In genomic region chr2:54558188-54558975, GRCh38 we compare ENCODE assay signal across 8 cellular contexts.
DNase-seq lines count a peak whose midpoint lies in the region; ATAC-seq, FAIRE-seq and TF ChIP-seq lines count a peak whose summit lies in the region.

No MANE protein-coding gene starts in this region.

- TF ChIP-seq CTCF in chondrocyte (IDR thresholded peaks at IDR 0.05) (peak; percentile 9), HepG2 (CRISPR knock-in tag; IDR thresholded peaks at IDR 0.05) (peak; percentile 21; the same call in 1 of the 2 replicates)

- peak overlapping the region; percentile 86 to 99 (median 91) for H3K4me3 ChIP-seq in HepG2 (replicated peaks in 1 of 3; ENCODE audit: insufficient read depth in 1 of 3, low read depth in 2 of 3, low read length in 3 of 3)

- WGBS in HepG2 (ENCODE audit: low lambda C conversion rate) = 2% methylated on average over 33 of the region's 58 CpGs

- H3K27me3 Mint-ChIP-seq in chondrocyte (ENCODE audit: low read depth) = no peaks in the 10 kb centered on the region

- FAIRE-seq in HepG2 (lab: Jason Lieb, UNC) = no peak

- H3K27me3 ChIP-seq in HepG2 (ENCODE audit: control insufficient read depth in 1 of 2, insufficient read depth in 2 of 2, low read length in 2 of 2) = no peaks in the 10 kb centered on the region; a peak in 1 of 5 replicates

- peak overlapping the region; percentile 93 for H3K27ac ChIP-seq in HepG2 (ENCODE audit: extremely low read length, insufficient read depth, low read length)

- DNase-seq in NCI-H2107 (lab: John Stamatoyannopoulos, UW) (peak; percentile 68), chondrocyte (ENCODE audit: low spot score) (no peak), HepG2 (ENCODE audit: low spot score) (peak; percentile 78), MV-4-11 (lab: John Stamatoyannopoulos, UW) (no peak)
- peak in 3 of 4 experiments; percentile 29 to 43 (median 32) for DNase-seq in activated CD4-positive, CD25-positive, alpha-beta regulatory T cell (lab: John Stamatoyannopoulos, UW)
- peak in 2 of 3 experiments; percentile 34 to 65 for DNase-seq in stimulated activated CD4-positive, alpha-beta T cell treated with anti-CD3 and anti-CD28 coated beads, TNF-alpha, amount 100 ng/mL, for 24 hours (ENCODE audit: low read depth in 3 of 3)

- H3K4me1 ChIP-seq in HepG2 (ENCODE audit: insufficient read depth, low read length) = peaks cover 67% of the 10 kb centered on the region

- H4K20me1 ChIP-seq in HepG2 (ENCODE audit: insufficient read depth, low read length) = peaks cover 30% of the 10 kb centered on the region

- TSS peak; percentile 59 for BruUV-seq in HepG2 (replicated peaks; lab: Mats Ljungman, UMichigan)

- no peaks in the 10 kb centered on the region for H3K36me3 Mint-ChIP-seq in chondrocyte (ENCODE audit: low read depth)

- no peaks in the 10 kb centered on the region for H3K9me3 ChIP-seq in HepG2 (ENCODE audit: low read length)

- ATAC-seq in GM18519 (IDR thresholded peaks at IDR 0.05; ENCODE audit: low FRiP score, unreplicated experiment) = peak; percentile 33
- ATAC-seq in HG02938 (IDR thresholded peaks at IDR 0.05; ENCODE audit: unreplicated experiment) = peak; percentile 34
- ATAC-seq in HepG2 = peak; percentile 72

- H3K9ac ChIP-seq in HepG2 (ENCODE audit: insufficient read depth, low read depth, low read length) = peak overlapping the region; percentile 98

- peak overlapping the region; percentile 91 for H3K4me2 ChIP-seq in HepG2 (ENCODE audit: low read depth, low read length)

- peaks cover 95% of the 10 kb centered on the region for H3K79me2 ChIP-seq in HepG2 (ENCODE audit: insufficient read depth, low read length)

- no peak for TF ChIP-seq RAD21 in HepG2 (CRISPR knock-in tag; IDR thresholded peaks at IDR 0.05)

- POLR2A ChIA-PET in HepG2 (lab: Yijun Ruan, JAX) = interaction anchor here (0.7 to 7.5 kb wide), 23 partner anchors 8 to 451 kb away, joined by 3 to 108 read pairs (median 4); no protein-coding TSS in a partner anchor

- H3K36me3 ChIP-seq in HepG2 (replicated peaks in 1 of 2; ENCODE audit: control insufficient read depth in 1 of 2, insufficient read depth in 2 of 2, low read length in 2 of 2) = peaks cover 0 to 9% of the 10 kb centered on the region in 2 experiments; a peak in 3 of 5 replicates

- intact Hi-C loops in HepG2 (cut with micrococcal nuclease; ENCODE audit: unreplicated experiment) = loop anchor here (1.0 to 5.0 kb wide), 4 partner anchors 14 to 74 kb away; no protein-coding TSS in a partner anchor

- peak; percentile 17 to 76; a peak in 3 of 4 replicates for TF ChIP-seq POLR2A in HepG2 (IDR thresholded peaks at IDR 0.05; ENCODE audit: insufficient read depth in 1 of 2, low read depth in 2 of 2, low read length in 2 of 2)

- H3K4me1 Mint-ChIP-seq in chondrocyte (ENCODE audit: low read depth) = peaks cover 74% of the 10 kb centered on the region

- H3K9me3 Mint-ChIP-seq in chondrocyte (ENCODE audit: low read depth) = no peaks in the 10 kb centered on the region

- peak overlapping the region; percentile 85 for H3K4me3 Mint-ChIP-seq in chondrocyte (ENCODE audit: unreplicated experiment)

- in situ Hi-C loops in HepG2 (cut with HindIII; ENCODE audit: extremely low pct_ligation_motif_present, low pct_unique_long_range_greater_than_20kb) = no loop called here

- no peak for TF ChIP-seq EP300 in HepG2 (IDR thresholded peaks at IDR 0.05; ENCODE audit: low read depth in 2 of 2, low read length in 2 of 2)
- TF ChIP-seq EP300 in HepG2 (CRISPR knock-in tag; IDR thresholded peaks at IDR 0.05; ENCODE audit: borderline replicate concordance) = no peak; the same call in 1 of the 2 replicates

- peak overlapping the region; percentile 98 for H3K27ac Mint-ChIP-seq in chondrocyte (ENCODE audit: unreplicated experiment)

- CTCF ChIA-PET in HepG2 (lab: Yijun Ruan, JAX; ENCODE audit: low intra/inter-chr PET ratio, low total read pairs) = interaction anchor here (1.5 kb wide), 1 partner anchor 36 kb away, joined by 7 read pairs; no protein-coding TSS in a partner anchor

- no peak overlapping the region for H2AFZ ChIP-seq in HepG2 (ENCODE audit: low read length)

TF ChIP-seq in HepG2, 621 proteins besides CTCF, POLR2A, EP300 and RAD21 (continues in another document):
- TF ChIP-seq FOSL2 (CRISPR knock-in tag; IDR thresholded peaks at IDR 0.05) = peak; percentile 31; the same call in 1 of the 2 replicates
- peak; percentile 16 for TF ChIP-seq KLF6 (CRISPR knock-in tag; IDR thresholded peaks at IDR 0.05)
- no peak; the same call in 1 of the 2 replicates for TF ChIP-seq HBP1 (CRISPR knock-in tag; IDR thresholded peaks at IDR 0.05; ENCODE audit: low read depth)
- TF ChIP-seq CHD2 (IDR thresholded peaks at IDR 0.05; ENCODE audit: low read depth, low read length) = no peak
- TF ChIP-seq ZNF597 (CRISPR knock-in tag; IDR thresholded peaks at IDR 0.05) = no peak
- TF ChIP-seq ZNF513 (CRISPR knock-in tag; conservative IDR thresholded peaks at IDR 0.05) = no peak
- 0 out of 2 replicates have a peak, but pooled peaks have one; percentile 46 for TF ChIP-seq ZNF224 (CRISPR knock-in tag; IDR thresholded peaks at IDR 0.05)
- TF ChIP-seq NCOA1 (CRISPR knock-in tag; IDR thresholded peaks at IDR 0.05) = no peak
- no peak for TF ChIP-seq SRSF4 (IDR thresholded peaks at IDR 0.05; ENCODE audit: low read depth, low read length, poor library complexity, severe bottlenecking)
- no peak for TF ChIP-seq SRSF9 (IDR thresholded peaks at IDR 0.05; ENCODE audit: borderline replicate concordance, insufficient read depth, low read depth, low read length, poor library complexity, severe bottlenecking)
- 0 out of 2 replicates have a peak, but pooled peaks have one; percentile 35 for TF ChIP-seq MED13 (CRISPR knock-in tag; IDR thresholded peaks at IDR 0.05)
- 0 out of 2 replicates have a peak, but pooled peaks have one; percentile 16 for TF ChIP-seq PHF20 (CRISPR knock-in tag; IDR thresholded peaks at IDR 0.05)
- peak; percentile 68 for TF ChIP-seq FOXC1 (CRISPR knock-in tag; IDR thresholded peaks at IDR 0.05; ENCODE audit: borderline replicate concordance)
- no peak; the same call in none of the 2 replicates for TF ChIP-seq MAX (IDR thresholded peaks at IDR 0.05)
- TF ChIP-seq TBX2 (CRISPR knock-in tag; IDR thresholded peaks at IDR 0.05; ENCODE audit: borderline replicate concordance) = 0 out of 2 replicates have a peak, but pooled peaks have one; percentile 14
- TF ChIP-seq ZNF510 (CRISPR knock-in tag; IDR thresholded peaks at IDR 0.05; ENCODE audit: low read depth) = no peak
- peak; percentile 45 for TF ChIP-seq RXRA (CRISPR knock-in tag; IDR thresholded peaks at IDR 0.05)
- TF ChIP-seq ZNF768 (CRISPR knock-in tag; IDR thresholded peaks at IDR 0.05) = no peak
- TF ChIP-seq EHMT2 (IDR thresholded peaks at IDR 0.05; ENCODE audit: borderline replicate concordance, low read depth, low read length) = no peak
- peak; percentile 9; the same call in 1 of the 2 replicates for TF ChIP-seq ZFX (CRISPR knock-in tag; IDR thresholded peaks at IDR 0.05; ENCODE audit: low read depth)
- no peak for TF ChIP-seq HINFP (CRISPR knock-in tag; IDR thresholded peaks at IDR 0.05; ENCODE audit: low read depth)
- no peak for TF ChIP-seq FOXJ3 (CRISPR knock-in tag; IDR thresholded peaks at IDR 0.05; ENCODE audit: borderline replicate concordance)

Comparison
In these comparisons a context has a peak if more than half of its experiments do, and no peak if none do; other contexts are left out.
1. DNase-seq: peak in NCI-H2107 (single experiment), activated CD4-positive, CD25-positive, alpha-beta regulatory T cell (3 of 4), HepG2 (single experiment) and stimulated activated CD4-positive, alpha-beta T cell treated with anti-CD3 and anti-CD28 coated beads, TNF-alpha, amount 100 ng/mL, for 24 hours (2 of 3); none in chondrocyte (single experiment) and MV-4-11 (single experiment).
2. Peak in every context shown above with its lines, with median percentiles within 50 percentile points of each other: ATAC-seq.